Comparison of ENCODE assay signal across 23 cellular contexts in the genomic region with DNA sequence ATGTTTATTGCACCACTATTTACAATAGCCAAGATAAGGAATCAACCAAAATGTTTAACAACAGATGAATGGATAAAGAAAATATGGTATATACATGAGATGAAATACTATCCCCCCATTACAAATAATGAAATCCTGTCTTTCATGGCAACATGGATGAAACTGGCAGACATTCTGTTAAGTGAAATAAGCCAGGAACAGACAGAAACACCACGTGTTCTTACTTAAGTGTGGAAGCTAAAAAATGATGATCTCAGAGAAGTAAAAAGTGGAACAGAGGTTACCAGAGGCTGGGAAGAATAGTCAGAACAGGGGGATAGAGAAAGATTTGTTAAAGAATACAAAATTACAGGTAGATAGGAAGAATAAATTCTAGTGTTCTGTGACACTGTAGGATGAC.
DNase-seq lines count a peak whose midpoint lies in the region; ATAC-seq and TF ChIP-seq lines count a peak whose summit lies in the region.
"Had no signal": no experiment of that assay in that cellular context is flagged by ENCODE, and none has a peak within 500 bp of the region (broad histone marks: within the 10 kb centered on the region; RNA-seq: fewer than 3 reads in every experiment).

No MANE protein-coding gene starts in this region.

- no peaks in the 10 kb centered on the region for H3K9me2 ChIP-seq in GM23338 (ENCODE audit: insufficient read depth)

- H3K4me3 ChIP-seq in GM23338, result no peak overlapping the region
- no peak overlapping the region for H3K4me3 ChIP-seq in lower leg skin (ENCODE audit: low read depth, poor library complexity, severe bottlenecking)
- no peak overlapping the region for H3K4me3 ChIP-seq in mucosa of descending colon
- H3K4me3 ChIP-seq: body of pancreas, coronary artery, gastrocnemius medialis, spleen, tibial artery had no signal

- H3K27ac Mint-ChIP-seq in GM23338, result no peak overlapping the region; the same call in 1 of the 2 replicates
- H3K27ac Mint-ChIP-seq in nephron, result peak overlapping the region in 2 of 3 experiments; percentile 32 to 36

- H3K4me1 Mint-ChIP-seq in GM23338, result peaks cover 35% of the 10 kb centered on the region
- peaks cover 33% of the 10 kb centered on the region for H3K4me1 Mint-ChIP-seq in nephron

- intact Hi-C loops in lower leg skin (cut with DNase I; ENCODE audit: low total_unique reads), result no loop called here
- intact Hi-C loops in mucosa of descending colon (cut with DNase I, micrococcal nuclease), result no loop called here

- TF ChIP-seq CTCF in GM23338 (conservative IDR thresholded peaks at IDR 0.05; ENCODE audit: low read depth in 2 of 2) (no peak), nephron (IDR thresholded peaks at IDR 0.05; ENCODE audit: unreplicated experiment in 3 of 3) (no peak), lower leg skin (IDR thresholded peaks at IDR 0.05) (no peak), mucosa of descending colon (IDR thresholded peaks at IDR 0.05) (no peak), omental fat pad (IDR thresholded peaks at IDR 0.05) (no peak)

- H4K20me1 ChIP-seq in GM23338 (replicated peaks; ENCODE audit: insufficient read depth), result no peaks in the 10 kb centered on the region

- DNase-seq in GM23338 (ENCODE audit: low spot score) (no peak), fibroblast of gingiva (ENCODE audit: low read depth) (peak; percentile 69), lower leg skin (ENCODE audit: low spot score in 2 of 2) (no peak), mucosa of descending colon (no peak), omental fat pad (ENCODE audit: low spot score) (no peak)
- DNase-seq: activated naive CD4-positive, alpha-beta T cell treated with Interleukin-2 at 50 U/mL for 16 hours; activated T-cell treated with anti-CD3 and anti-CD28 coated beads for 4 hours; body of pancreas; Caco-2; gastrocnemius medialis; left cardiac atrium; midbrain; NCI-H1092 treated with DMSO at 0.1 percent for 48 hours; NCI-H2107; NCI-H510A treated with DMSO at 0.1 percent for 48 hours; spleen; stimulated activated CD8-positive, alpha-beta memory T cell treated with anti-CD3 and anti-CD28 coated beads, Interleukin-4, amount 100 ng/mL, for 48 hours; tibial artery had no signal

- H3K4me2 ChIP-seq in GM23338, result peak overlapping the region; percentile 62
- H3K4me2 ChIP-seq: KMS-11 had no signal

- peaks cover 4% of the 10 kb centered on the region for H3K36me3 ChIP-seq in GM23338 (ENCODE audit: insufficient read depth)
- no peaks in the 10 kb centered on the region for H3K36me3 ChIP-seq in mucosa of descending colon (ENCODE audit: low read depth)
- H3K36me3 ChIP-seq: gastrocnemius medialis, spleen, tibial artery had no signal

- H3F3A ChIP-seq in GM23338 (replicated peaks; ENCODE audit: low read depth), result no peaks in the 10 kb centered on the region

- H3K27me3 Mint-ChIP-seq in GM23338 (ENCODE audit: insufficient read depth, low read depth, poor library complexity) (peaks cover 2% of the 10 kb centered on the region), nephron (ENCODE audit: low read depth) (no peaks in the 10 kb centered on the region)

- H2AFZ ChIP-seq in GM23338, result 0 out of 2 replicates have a peak overlapping the region, but pooled peaks have one; percentile 4

- H3K4me1 ChIP-seq in GM23338 (ENCODE audit: insufficient read depth) (peaks cover 31% of the 10 kb centered on the region), mucosa of descending colon (ENCODE audit: low read depth) (peaks cover 6% of the 10 kb centered on the region)
- H3K4me1 ChIP-seq: body of pancreas had no signal

- H3K36me3 Mint-ChIP-seq in GM23338 (ENCODE audit: low read depth) (peaks cover 29% of the 10 kb centered on the region), nephron (ENCODE audit: low read depth) (peaks cover 10% of the 10 kb centered on the region)

- H3K27ac ChIP-seq in GM23338 (ENCODE audit: low read depth), result peak overlapping the region; percentile 48; the same call in 1 of the 2 replicates
- H3K27ac ChIP-seq: body of pancreas, coronary artery, gastrocnemius medialis, KMS-11, RWPE1, tibial artery had no signal

- WGBS in lower leg skin, 2 donors, result 30 to 47% methylated on average over 1 of the region's 1 CpG

- no peak for TF ChIP-seq POLR2A in lower leg skin (IDR thresholded peaks at IDR 0.05)

- no peak for ATAC-seq in GM23338
- peak; percentile 75 for ATAC-seq in SK-N-SH treated with all-trans-retinoic acid at 6 μM for 48 hours
- ATAC-seq in mucosa of descending colon, result no peak
- no peak for ATAC-seq in omental fat pad (ENCODE audit: low FRiP score)
- ATAC-seq: body of pancreas, gastrocnemius medialis, left cardiac atrium had no signal

- H3K27me3 ChIP-seq in GM23338 (ENCODE audit: insufficient read depth), result no peaks in the 10 kb centered on the region
- H3K27me3 ChIP-seq: body of pancreas, gastrocnemius medialis, spleen, tibial artery had no signal

- H3K79me2 ChIP-seq in GM23338 (replicated peaks; ENCODE audit: insufficient read depth), result no peaks in the 10 kb centered on the region

- H3K9me3 ChIP-seq in mucosa of descending colon, result no peaks in the 10 kb centered on the region
- H3K9me3 ChIP-seq: gastrocnemius medialis had no signal

- peak overlapping the region; percentile 11; the same call in 1 of the 3 replicates for H3K4me3 Mint-ChIP-seq in GM23338
- H3K4me3 Mint-ChIP-seq in nephron, result peak overlapping the region in 1 of 3 experiments; percentile 6

- H3K9me3 Mint-ChIP-seq in GM23338 (peaks cover 30% of the 10 kb centered on the region), nephron (peaks cover 25% of the 10 kb centered on the region)

TF ChIP-seq in GM23338, 12 proteins besides CTCF, POLR2A, EP300 and RAD21 (continues in another document):
- TF ChIP-seq REST (IDR thresholded peaks at IDR 0.05; ENCODE audit: unreplicated experiment) (no peak), EZH2phosphoT487 (IDR thresholded peaks at IDR 0.05; ENCODE audit: unreplicated experiment) (no peak), ZNF331 (CRISPR knock-in tag; IDR thresholded peaks at IDR 0.05; ENCODE audit: low read depth) (no peak), EZH2 (IDR thresholded peaks at IDR 0.05; ENCODE audit: low read depth, unreplicated experiment) (no peak), NANOG (IDR thresholded peaks at IDR 0.05; ENCODE audit: borderline replicate concordance) (no peak), ZNF114 (CRISPR knock-in tag; IDR thresholded peaks at IDR 0.05) (no peak), CREB1 (CRISPR knock-in tag; IDR thresholded peaks at IDR 0.05; ENCODE audit: low read depth) (no peak)

TF ChIP-seq in SK-N-SH treated with all-trans-retinoic acid at 6 μM for 48 hours, 23 proteins besides CTCF, POLR2A, EP300 and RAD21:
- no peak for TF ChIP-seq ZFP30 (CRISPR knock-in tag; IDR thresholded peaks at IDR 0.05)
- TF ChIP-seq SNAI2 (CRISPR knock-in tag; IDR thresholded peaks at IDR 0.05), result no peak
- TF ChIP-seq ISL1 (CRISPR knock-in tag; IDR thresholded peaks at IDR 0.05), result peak; percentile 31; the same call in 1 of the 2 replicates
TF ChIP-seq in SK-N-SH treated with all-trans-retinoic acid at 6 μM for 48 hours: peak in this region for 1.
